In genomic region chr2:41992056-41992699, GRCh38 we compare ENCODE assay signal across 15 cellular contexts. TPM values are rescaled to one million over a fixed set of nuclear protein-coding genes. Genes with fewer than 3 reads are reported as not detected.
DNase-seq lines count a peak whose midpoint lies in the region; ATAC-seq, FAIRE-seq and TF ChIP-seq lines count a peak whose summit lies in the region.
"Had no signal": no experiment of that assay in that cellular context is flagged by ENCODE, and none has a peak within 500 bp of the region (broad histone marks: within the 10 kb centered on the region; RNA-seq: fewer than 3 reads in every experiment).

No MANE protein-coding gene starts in this region.

- DNase-seq in HepG2 (ENCODE audit: low spot score) (no peak), right lobe of liver (no peak), glutamatergic neuron (no peak), nephron progenitor cell (no peak), cerebellar nuclear complex (lab: John Stamatoyannopoulos, UW) (no peak), SW 1271 (lab: John Stamatoyannopoulos, UW) (no peak)
- no peak for DNase-seq in stimulated activated effector memory CD8-positive, alpha-beta T cell treated with anti-CD3 and anti-CD28 coated beads, Interleukin-12 subunit alpha, Interleukin-12 subunit beta, amount 100 ng/mL, for 72 hours (ENCODE audit: low spot score in 2 of 2)
- DNase-seq: AML-193, GOT3 had no signal

- no peak for FAIRE-seq in HepG2 (lab: Jason Lieb, UNC)

- no peak for TF ChIP-seq CTCF in HepG2 (CRISPR knock-in tag; IDR thresholded peaks at IDR 0.05)
- no peak for TF ChIP-seq CTCF in right lobe of liver (IDR thresholded peaks at IDR 0.05)
- no peak for TF ChIP-seq CTCF in glutamatergic neuron (IDR thresholded peaks at IDR 0.05; ENCODE audit: partially characterized antibody, unreplicated experiment)
- no peak for TF ChIP-seq CTCF in nephron progenitor cell (IDR thresholded peaks at IDR 0.05)

- TF ChIP-seq POLR2A in HepG2 (IDR thresholded peaks at IDR 0.05; ENCODE audit: insufficient read depth in 1 of 2, low read depth in 2 of 2, low read length in 2 of 2) (no peak), right lobe of liver (IDR thresholded peaks at IDR 0.05) (no peak)

- H3K36me3 ChIP-seq in HepG2 (replicated peaks in 1 of 2; ENCODE audit: control insufficient read depth in 1 of 2, insufficient read depth in 2 of 2, low read length in 2 of 2), result no peaks in the 10 kb centered on the region
- H3K36me3 ChIP-seq in right lobe of liver, result no peaks in the 10 kb centered on the region
- H3K36me3 ChIP-seq: BLaER1, HAP-1 had no signal

- BruUV-seq in HepG2 (replicated peaks; lab: Mats Ljungman, UMichigan), result no TSS peak

- peaks cover 45% of the 10 kb centered on the region for H3K4me1 Mint-ChIP-seq in glutamatergic neuron (ENCODE audit: low read depth, unreplicated experiment)
- H3K4me1 Mint-ChIP-seq in nephron progenitor cell, result peaks cover 71% of the 10 kb centered on the region
- peaks cover 20% of the 10 kb centered on the region for H3K4me1 Mint-ChIP-seq in stimulated activated effector memory CD8-positive, alpha-beta T cell treated with anti-CD3 and anti-CD28 coated beads, Interleukin-12 subunit alpha, Interleukin-12 subunit beta, amount 100 ng/mL, for 72 hours
- H3K4me1 Mint-ChIP-seq: IgD-negative memory B cell had no signal

- H3K4me3 Mint-ChIP-seq in glutamatergic neuron (ENCODE audit: unreplicated experiment) (no peak overlapping the region), nephron progenitor cell (peak overlapping the region; percentile 58)
- H3K4me3 Mint-ChIP-seq in stimulated activated effector memory CD8-positive, alpha-beta T cell treated with anti-CD3 and anti-CD28 coated beads, Interleukin-12 subunit alpha, Interleukin-12 subunit beta, amount 100 ng/mL, for 72 hours, result no peak overlapping the region
- H3K4me3 Mint-ChIP-seq: IgD-negative memory B cell had no signal

- no peaks in the 10 kb centered on the region for H3K9me3 ChIP-seq in HepG2 (ENCODE audit: low read length)
- no peaks in the 10 kb centered on the region for H3K9me3 ChIP-seq in right lobe of liver
- H3K9me3 ChIP-seq: HAP-1 had no signal

- H3K9me3 Mint-ChIP-seq in glutamatergic neuron (ENCODE audit: unreplicated experiment) (peaks cover 42% of the 10 kb centered on the region), nephron progenitor cell (peaks cover 14% of the 10 kb centered on the region)
- no peaks in the 10 kb centered on the region for H3K9me3 Mint-ChIP-seq in stimulated activated effector memory CD8-positive, alpha-beta T cell treated with anti-CD3 and anti-CD28 coated beads, Interleukin-12 subunit alpha, Interleukin-12 subunit beta, amount 100 ng/mL, for 72 hours

- H3K27me3 ChIP-seq in HepG2 (ENCODE audit: control insufficient read depth in 1 of 2, insufficient read depth in 2 of 2, low read length in 2 of 2) (peaks cover 3 to 25% of the 10 kb centered on the region in 2 experiments; a peak in 2 of 5 replicates), right lobe of liver (no peaks in the 10 kb centered on the region)
- H3K27me3 ChIP-seq: BLaER1 had no signal

- H3K9ac ChIP-seq in HepG2 (ENCODE audit: insufficient read depth, low read depth, low read length), result no peak overlapping the region
- H3K9ac ChIP-seq: BLaER1 had no signal

- WGBS in HepG2 (ENCODE audit: low lambda C conversion rate), result 11% methylated on average over 2 of the region's 2 CpGs
- 80% methylated on average over 1 of the region's 2 CpGs for WGBS in right lobe of liver (ENCODE audit: insufficient coverage, low coverage, low lambda C conversion rate, missing lambda C conversion rate)

- H3K36me3 Mint-ChIP-seq in glutamatergic neuron (ENCODE audit: unreplicated experiment), result no peaks in the 10 kb centered on the region
- H3K36me3 Mint-ChIP-seq in nephron progenitor cell (ENCODE audit: low read depth), result no peaks in the 10 kb centered on the region
- no peaks in the 10 kb centered on the region for H3K36me3 Mint-ChIP-seq in stimulated activated effector memory CD8-positive, alpha-beta T cell treated with anti-CD3 and anti-CD28 coated beads, Interleukin-12 subunit alpha, Interleukin-12 subunit beta, amount 100 ng/mL, for 72 hours
- H3K36me3 Mint-ChIP-seq: IgD-negative memory B cell had no signal

- H3K4me1 ChIP-seq in HepG2 (ENCODE audit: insufficient read depth, low read length), result peaks cover 9% of the 10 kb centered on the region; the same call in 1 of the 2 replicates
- no peaks in the 10 kb centered on the region for H3K4me1 ChIP-seq in right lobe of liver
- H3K4me1 ChIP-seq: HAP-1 had no signal

- no peaks in the 10 kb centered on the region for H4K20me1 ChIP-seq in HepG2 (ENCODE audit: insufficient read depth, low read length)
- H4K20me1 ChIP-seq: BLaER1 had no signal

- no peak overlapping the region for H2AFZ ChIP-seq in HepG2 (ENCODE audit: low read length)

- intact Hi-C loops in HepG2 (cut with micrococcal nuclease; ENCODE audit: unreplicated experiment) (no loop called here), right lobe of liver (cut with DNase I) (no loop called here)

- ATAC-seq in HepG2, result no peak
- no peak for ATAC-seq in right lobe of liver
- peak; percentile 29 for ATAC-seq in stimulated activated effector memory CD8-positive, alpha-beta T cell treated with anti-CD3 and anti-CD28 coated beads, Interleukin-12 subunit alpha, Interleukin-12 subunit beta, amount 100 ng/mL, for 72 hours
- no peak for ATAC-seq in HG03520 (IDR thresholded peaks at IDR 0.05; ENCODE audit: unreplicated experiment)

- no peak overlapping the region for H3K4me2 ChIP-seq in HepG2 (ENCODE audit: low read depth, low read length)
- H3K4me2 ChIP-seq: BLaER1 had no signal

- H3K27ac Mint-ChIP-seq in glutamatergic neuron (ENCODE audit: unreplicated experiment) (peak overlapping the region; percentile 75), nephron progenitor cell (peak overlapping the region; percentile 97)
- H3K27ac Mint-ChIP-seq in stimulated activated effector memory CD8-positive, alpha-beta T cell treated with anti-CD3 and anti-CD28 coated beads, Interleukin-12 subunit alpha, Interleukin-12 subunit beta, amount 100 ng/mL, for 72 hours, result peak overlapping the region; percentile 23
- H3K27ac Mint-ChIP-seq: IgD-negative memory B cell had no signal

- TF ChIP-seq RAD21 in HepG2 (CRISPR knock-in tag; IDR thresholded peaks at IDR 0.05), result no peak

- no peak overlapping the region for H3K4me3 ChIP-seq in HepG2 (replicated peaks in 1 of 3; ENCODE audit: insufficient read depth in 1 of 3, low read depth in 2 of 3, low read length in 3 of 3)
- no peak overlapping the region for H3K4me3 ChIP-seq in right lobe of liver
- H3K4me3 ChIP-seq: BLaER1, HAP-1 had no signal

- POLR2A ChIA-PET in HepG2 (lab: Yijun Ruan, JAX), result no interaction called here

- in situ Hi-C loops in HepG2 (cut with HindIII; ENCODE audit: extremely low pct_ligation_motif_present, low pct_unique_long_range_greater_than_20kb), result no loop called here

- no peaks in the 10 kb centered on the region for H3K79me2 ChIP-seq in HepG2 (ENCODE audit: insufficient read depth, low read length)

- peaks cover 31% of the 10 kb centered on the region for H3K27me3 Mint-ChIP-seq in glutamatergic neuron (ENCODE audit: unreplicated experiment)
- H3K27me3 Mint-ChIP-seq in nephron progenitor cell (ENCODE audit: low read depth, poor library complexity), result peaks cover 29% of the 10 kb centered on the region

- CTCF ChIA-PET in HepG2 (lab: Yijun Ruan, JAX; ENCODE audit: low intra/inter-chr PET ratio, low total read pairs), result no interaction called here

- TF ChIP-seq EP300 in HepG2 (IDR thresholded peaks at IDR 0.05; ENCODE audit: low read depth in 2 of 2, low read length in 2 of 2) (no peak), HepG2 (CRISPR knock-in tag; IDR thresholded peaks at IDR 0.05; ENCODE audit: borderline replicate concordance) (no peak)

- H3K27ac ChIP-seq in HepG2 (ENCODE audit: extremely low read length, insufficient read depth, low read length) (no peak overlapping the region), right lobe of liver (no peak overlapping the region)
- H3K27ac ChIP-seq: 22Rv1, BLaER1, HL-60 had no signal

TF ChIP-seq in HepG2, 621 proteins besides CTCF, POLR2A, EP300 and RAD21:
- TF ChIP-seq ZC3H4 (CRISPR knock-in tag; IDR thresholded peaks at IDR 0.05; ENCODE audit: borderline replicate concordance) (no peak), HNRNPK (IDR thresholded peaks at IDR 0.05; ENCODE audit: low read depth, low read length, poor library complexity, severe bottlenecking) (peak; percentile 62)

RNA-seq across cellular contexts. Expression of gene PKDCC, which starts 55.6 kb away (rescaled TPM):
- total RNA-seq in HepG2 (2016; rRNA removed; fragmentation: Illumina TruSeq; extraction: Trizol), result 28.5 and 52.6 TPM in 2 replicates
- total RNA-seq in HepG2 (2016; cell fraction: cytosol; rRNA removed; fragmentation: Illumina TruSeq; extraction: Trizol; ENCODE audit: low read depth), result 29.8 and 32.7 TPM in 2 replicates
- 26.0 and 48.3 TPM in 2 replicates for total RNA-seq in HepG2 (2016; cell fraction: insoluble cytoplasmic fraction; rRNA removed; fragmentation: Illumina TruSeq; extraction: Trizol)
- total RNA-seq in HepG2 (2016; cell fraction: membrane; rRNA removed; fragmentation: Illumina TruSeq; extraction: Trizol), result 54.4 and 56.9 TPM in 2 replicates
- 54.4 and 55.1 TPM in 2 replicates for total RNA-seq in HepG2 (2016; cell fraction: nucleus; rRNA removed; fragmentation: Illumina TruSeq; extraction: Trizol)
- 58.8 and 61.3 TPM in 2 replicates for polyA plus RNA-seq in HepG2 (2011; rRNA removed)
- polyA plus RNA-seq in HepG2 (2011; cell fraction: cytosol; rRNA removed), result 38.5 and 60.7 TPM in 2 replicates
- polyA plus RNA-seq in HepG2 (2011; cell fraction: nucleus; rRNA removed), result 143 and 171 TPM in 2 replicates
- polyA plus RNA-seq in HepG2 (2012), result 40.4 and 41.4 TPM in 2 replicates
- 17.4 and 18.8 TPM in 2 replicates for polyA plus RNA-seq in HepG2 (2016; cell fraction: cytosol; fragmentation: Illumina TruSeq; extraction: Trizol; ENCODE audit: low read depth)
- polyA plus RNA-seq in HepG2 (2016; cell fraction: insoluble cytoplasmic fraction; fragmentation: Illumina TruSeq; extraction: Trizol; ENCODE audit: low read depth), result 22.6 and 27.6 TPM in 2 replicates
- 33.9 and 35.9 TPM in 2 replicates for polyA plus RNA-seq in HepG2 (2016; cell fraction: membrane; fragmentation: Illumina TruSeq; extraction: Trizol; ENCODE audit: low read depth)
- 102 and 113 TPM in 2 replicates for polyA plus RNA-seq in HepG2 (2016; cell fraction: nucleus; fragmentation: Illumina TruSeq; extraction: Trizol; ENCODE audit: insufficient read depth, low read depth)
- 71.1 and 76.2 TPM in 2 replicates for polyA minus RNA-seq in HepG2 (2011; rRNA and poly(A)+ RNA removed; ENCODE audit: low replicate concordance)
- polyA minus RNA-seq in HepG2 (2011; cell fraction: cytosol; rRNA and poly(A)+ RNA removed), result 18.8 and 24.4 TPM in 2 replicates
- polyA minus RNA-seq in HepG2 (2011; cell fraction: nucleus; rRNA and poly(A)+ RNA removed), result 23.2 and 26.8 TPM in 2 replicates
- 10 to 100 TPM in 4 of 6 experiments, 1 to 10 TPM in 2; 8.2 to 20.9 (median 12.3) TPM for total RNA-seq in right lobe of liver
- 959 TPM for total RNA-seq in glutamatergic neuron (ENCODE audit: unreplicated experiment)
- polyA plus RNA-seq: IgD-negative memory B cell had no signal

Comparison
In these comparisons a context has a peak if more than half of its experiments do, and no peak if none do; other contexts are left out.
1. H3K27ac Mint-ChIP-seq: peak in every context shown above with its lines; median percentile 97 in nephron progenitor cell; 75 in glutamatergic neuron; 23 in stimulated activated effector memory CD8-positive, alpha-beta T cell treated with anti-CD3 and anti-CD28 coated beads, Interleukin-12 subunit alpha, Interleukin-12 subunit beta, amount 100 ng/mL, for 72 hours.
2. RNA of gene PKDCC, which starts 55.6 kb away (total RNA-seq): 959 TPM in glutamatergic neuron (single experiment); 26.0 to 56.9 TPM in HepG2 and 8.2 to 20.9 TPM in right lobe of liver; every median in the first group is over 10 times any median in the second.